18 cellular contexts compared by ENCODE assay signal in genomic region chr4:105542032-105542431, GRCh38. TPM values are rescaled to one million over a fixed set of nuclear protein-coding genes. Genes with fewer than 3 reads are reported as not detected.
A peak's percentile ranks its signal among the peaks of the same experiment; 100 is the strongest.
DNase-seq lines count a peak whose midpoint lies in the region; ATAC-seq, FAIRE-seq and TF ChIP-seq lines count a peak whose summit lies in the region.
"Had no signal": no experiment of that assay in that cellular context is flagged by ENCODE, and none has a peak within 500 bp of the region (broad histone marks: within the 10 kb centered on the region; RNA-seq: fewer than 3 reads in every experiment).

No MANE protein-coding gene starts in this region.

- no peaks in the 10 kb centered on the region for H4K20me1 ChIP-seq in neural progenitor cell (ENCODE audit: low read depth)
- H4K20me1 ChIP-seq: BLaER1 treated with 17β-estradiol and CSF1 and Interleukin-3, amounts not matched to agents 10 nM and 100 nM had no signal

- H3K4me1 Mint-ChIP-seq in activated T-cell treated with anti-CD3 and anti-CD28 coated beads, Interleukin-2, amount 50 U/mL, for 72 hours (ENCODE audit: low read depth): peaks cover 10% of the 10 kb centered on the region
- H3K4me1 Mint-ChIP-seq in activated T-cell treated with anti-CD3 and anti-CD28 coated beads, Interleukin-2, amount 50 U/mL, for 24 hours (ENCODE audit: low read depth): peaks cover 4% of the 10 kb centered on the region
- H3K4me1 Mint-ChIP-seq in neural progenitor cell: peaks cover 24% of the 10 kb centered on the region
- H3K4me1 Mint-ChIP-seq: B cell had no signal

- H3K9me3 ChIP-seq in body of pancreas: no peaks in the 10 kb centered on the region
- H3K9me3 ChIP-seq in neural progenitor cell (ENCODE audit: low read depth): no peaks in the 10 kb centered on the region
- H3K9me3 ChIP-seq: BLaER1 treated with 17β-estradiol and CSF1 and Interleukin-3, amounts not matched to agents 10 nM and 100 nM had no signal

- H3K4me1 ChIP-seq in body of pancreas (peaks cover 39% of the 10 kb centered on the region), neural progenitor cell (peaks cover 5% of the 10 kb centered on the region)
- H3K4me1 ChIP-seq: BLaER1 treated with 17β-estradiol and CSF1 and Interleukin-3, amounts not matched to agents 10 nM and 100 nM had no signal

- TF ChIP-seq POLR2A in body of pancreas (IDR thresholded peaks at IDR 0.05): no peak

- no peaks in the 10 kb centered on the region for H3K36me3 Mint-ChIP-seq in activated T-cell treated with anti-CD3 and anti-CD28 coated beads, Interleukin-2, amount 50 U/mL, for 72 hours (ENCODE audit: insufficient read depth in 2 of 2)
- H3K36me3 Mint-ChIP-seq in activated T-cell treated with anti-CD3 and anti-CD28 coated beads, Interleukin-2, amount 50 U/mL, for 24 hours (ENCODE audit: low read depth): no peaks in the 10 kb centered on the region
- no peaks in the 10 kb centered on the region for H3K36me3 Mint-ChIP-seq in neural progenitor cell
- H3K36me3 Mint-ChIP-seq: CD8-positive, alpha-beta T cell had no signal

- H3K4me3 ChIP-seq in body of pancreas (no peak overlapping the region), neural progenitor cell (no peak overlapping the region)
- H3K4me3 ChIP-seq: BLaER1 treated with 17β-estradiol and CSF1 and Interleukin-3, amounts not matched to agents 10 nM and 100 nM had no signal

- no peak for FAIRE-seq in urothelium cell line (lab: Jason Lieb, UNC)
- FAIRE-seq: HTR-8/SVneo had no signal

- no peaks in the 10 kb centered on the region for H3K79me2 ChIP-seq in neural progenitor cell (ENCODE audit: low read depth)

- peak overlapping the region; percentile 80 for H2AFZ ChIP-seq in neural progenitor cell (replicated peaks)

- intact Hi-C loops in body of pancreas (cut with DNase I): no loop called here

- no peaks in the 10 kb centered on the region for H3K36me3 ChIP-seq in body of pancreas (replicated peaks in 1 of 2; ENCODE audit: insufficient read depth in 1 of 2, low read depth in 2 of 2)
- no peaks in the 10 kb centered on the region for H3K36me3 ChIP-seq in neural progenitor cell
- H3K36me3 ChIP-seq: BLaER1 treated with 17β-estradiol and CSF1 and Interleukin-3, amounts not matched to agents 10 nM and 100 nM had no signal

- DNase-seq in activated T-cell treated with anti-CD3 and anti-CD28 coated beads, Interleukin-2, amount 50 U/mL, for 72 hours: no peak
- DNase-seq in activated T-cell treated with anti-CD3 and anti-CD28 coated beads, Interleukin-2, amount 50 U/mL, for 24 hours: no peak
- DNase-seq in body of pancreas (no peak), neural progenitor cell (ENCODE audit: low spot score) (no peak), urothelium cell line (ENCODE audit: low spot score) (no peak), UCSD-AML1 (lab: John Stamatoyannopoulos, UW; ENCODE audit: unreplicated experiment) (no peak)
- DNase-seq: Calu3; CD8-positive, alpha-beta T cell; DMS79 treated with DMSO at 0.1 percent for 48 hours; GF-D8; GOT3; H7; HFFc6 had no signal

- no peaks in the 10 kb centered on the region for H3F3A ChIP-seq in neural progenitor cell (ENCODE audit: low read depth)

- no peak overlapping the region for H3K4me2 ChIP-seq in neural progenitor cell
- H3K4me2 ChIP-seq: BLaER1 treated with 17β-estradiol and CSF1 and Interleukin-3, amounts not matched to agents 10 nM and 100 nM had no signal

- peak overlapping the region; percentile 67 for H3K27ac Mint-ChIP-seq in activated T-cell treated with anti-CD3 and anti-CD28 coated beads, Interleukin-2, amount 50 U/mL, for 72 hours
- H3K27ac Mint-ChIP-seq in activated T-cell treated with anti-CD3 and anti-CD28 coated beads, Interleukin-2, amount 50 U/mL, for 24 hours: no peak overlapping the region
- no peak overlapping the region for H3K27ac Mint-ChIP-seq in neural progenitor cell
- H3K27ac Mint-ChIP-seq: B cell; CD8-positive, alpha-beta T cell; HFFc6 had no signal

- H3K27me3 ChIP-seq in body of pancreas (no peaks in the 10 kb centered on the region), neural progenitor cell (peaks cover 41% of the 10 kb centered on the region)
- H3K27me3 ChIP-seq: BLaER1 treated with 17β-estradiol and CSF1 and Interleukin-3, amounts not matched to agents 10 nM and 100 nM had no signal

- 38 to 47% methylated on average over 2 of the region's 2 CpGs for WGBS in body of pancreas, 2 donors

- peaks cover 9% of the 10 kb centered on the region for H3K27me3 Mint-ChIP-seq in activated T-cell treated with anti-CD3 and anti-CD28 coated beads, Interleukin-2, amount 50 U/mL, for 72 hours (ENCODE audit: low read depth)
- H3K27me3 Mint-ChIP-seq in activated T-cell treated with anti-CD3 and anti-CD28 coated beads, Interleukin-2, amount 50 U/mL, for 24 hours: peaks cover 11% of the 10 kb centered on the region
- no peaks in the 10 kb centered on the region for H3K27me3 Mint-ChIP-seq in neural progenitor cell (ENCODE audit: insufficient read depth, low read depth)

- no peaks in the 10 kb centered on the region for H3K9me3 Mint-ChIP-seq in activated T-cell treated with anti-CD3 and anti-CD28 coated beads, Interleukin-2, amount 50 U/mL, for 72 hours
- H3K9me3 Mint-ChIP-seq in activated T-cell treated with anti-CD3 and anti-CD28 coated beads, Interleukin-2, amount 50 U/mL, for 24 hours: peaks cover 2% of the 10 kb centered on the region
- H3K9me3 Mint-ChIP-seq in neural progenitor cell: peaks cover 5% of the 10 kb centered on the region
- H3K9me3 Mint-ChIP-seq: CD8-positive, alpha-beta T cell; HFFc6 had no signal

- TF ChIP-seq CTCF in body of pancreas (IDR thresholded peaks at IDR 0.05) (no peak), neural progenitor cell (IDR thresholded peaks at IDR 0.05) (no peak)

- H3K4me3 Mint-ChIP-seq in activated T-cell treated with anti-CD3 and anti-CD28 coated beads, Interleukin-2, amount 50 U/mL, for 72 hours: peak overlapping the region in 1 of 2 donors; percentile 1
- no peak overlapping the region for H3K4me3 Mint-ChIP-seq in activated T-cell treated with anti-CD3 and anti-CD28 coated beads, Interleukin-2, amount 50 U/mL, for 24 hours
- no peak overlapping the region for H3K4me3 Mint-ChIP-seq in neural progenitor cell
- H3K4me3 Mint-ChIP-seq: B cell; CD8-positive, alpha-beta T cell; HFFc6 had no signal

- no peak for ATAC-seq in activated T-cell treated with anti-CD3 and anti-CD28 coated beads, Interleukin-2, amount 50 U/mL, for 72 hours (replicated peaks in 1 of 2)
- ATAC-seq in body of pancreas: peak; percentile 64
- ATAC-seq: CD8-positive, alpha-beta T cell; HCT116 had no signal

- H3K27ac ChIP-seq in body of pancreas (peak overlapping the region in 3 of 4 donors; percentile 61 to 73 (median 62)), neural progenitor cell (no peak overlapping the region)
- H3K27ac ChIP-seq: BLaER1 treated with 17β-estradiol and CSF1 and Interleukin-3, amounts not matched to agents 10 nM and 100 nM had no signal

- no peak overlapping the region for H3K9ac ChIP-seq in neural progenitor cell
- H3K9ac ChIP-seq: BLaER1 treated with 17β-estradiol and CSF1 and Interleukin-3, amounts not matched to agents 10 nM and 100 nM had no signal

RNA-seq across cellular contexts. Expression of gene ARHGEF38, which starts 10.4 kb away (rescaled TPM):
- total RNA-seq in activated T-cell treated with anti-CD3 and anti-CD28 coated beads, Interleukin-2, amount 50 U/mL, for 72 hours: not detected
- total RNA-seq in body of pancreas: 10 to 100 TPM; 22.4 to 24.6 TPM
- total RNA-seq in neural progenitor cell (ENCODE audit: low replicate concordance): 0.28 and 0.37 TPM in 2 replicates
- total RNA-seq: A172; B cell; CD8-positive, alpha-beta T cell; H7; HFFc6 had no signal

Comparison
In these comparisons a context has a peak if more than half of its experiments do, and no peak if none do; other contexts are left out.
1. RNA of gene ARHGEF38, which starts 10.4 kb away (total RNA-seq): 22.4 to 24.6 TPM in body of pancreas; 0.28 to 0.37 TPM in neural progenitor cell and not detected in activated T-cell treated with anti-CD3 and anti-CD28 coated beads, Interleukin-2, amount 50 U/mL, for 72 hours; every median in the first group is over 10 times any median in the second.